In genomic region chr19:29887498-29887897, GRCh38 we compare ENCODE assay signal across 11 cellular contexts. TPM values are rescaled to one million over a fixed set of nuclear protein-coding genes. Genes with fewer than 3 reads are reported as not detected.
DNase-seq lines count a peak whose midpoint lies in the region; ATAC-seq and TF ChIP-seq lines count a peak whose summit lies in the region.
"Had no signal": no experiment of that assay in that cellular context is flagged by ENCODE, and none has a peak within 500 bp of the region (broad histone marks: within the 10 kb centered on the region; RNA-seq: fewer than 3 reads in every experiment).

No MANE protein-coding gene starts in this region.

- H3K4me3 ChIP-seq in GM23248 (no peak overlapping the region), OCI-LY1 (ENCODE audit: low read depth, low read length, poor library complexity, severe bottlenecking) (no peak overlapping the region), sigmoid colon (no peak overlapping the region)
- H3K4me3 ChIP-seq: vagina had no signal

- peak; percentile 22 for ATAC-seq in esophagus mucosa

- no peaks in the 10 kb centered on the region for H3K9me2 ChIP-seq in GM23248 (ENCODE audit: insufficient read depth)
- H3K9me2 ChIP-seq in OCI-LY1 (ENCODE audit: low read depth, low read length), result no peaks in the 10 kb centered on the region

- no peak overlapping the region for H2AFZ ChIP-seq in GM23248
- no peak overlapping the region for H2AFZ ChIP-seq in OCI-LY1 (ENCODE audit: low read length)

- H3F3A ChIP-seq in GM23248 (ENCODE audit: insufficient read depth) (no peaks in the 10 kb centered on the region), OCI-LY1 (ENCODE audit: insufficient read depth, low read length) (no peaks in the 10 kb centered on the region)

- peaks cover 8% of the 10 kb centered on the region for H3K4me1 Mint-ChIP-seq in activated T-cell treated with anti-CD3 and anti-CD28 coated beads, Interleukin-2, amount 50 U/mL, for 24 hours (ENCODE audit: low read depth)

- peaks cover 3% of the 10 kb centered on the region; the same call in 1 of the 2 replicates for H3K4me1 ChIP-seq in GM23248 (ENCODE audit: insufficient read depth)
- H3K4me1 ChIP-seq in OCI-LY1 (ENCODE audit: insufficient read depth, low read length, severe bottlenecking), result no peaks in the 10 kb centered on the region
- H3K4me1 ChIP-seq in sigmoid colon, result no peaks in the 10 kb centered on the region
- H3K4me1 ChIP-seq: vagina had no signal

- H4K20me1 ChIP-seq in GM23248 (ENCODE audit: insufficient read depth) (no peaks in the 10 kb centered on the region), OCI-LY1 (ENCODE audit: insufficient read depth, low read length) (no peaks in the 10 kb centered on the region)

- no peak for TF ChIP-seq EP300 in sigmoid colon (IDR thresholded peaks at IDR 0.05)

- H3K36me3 ChIP-seq in GM23248 (ENCODE audit: low read depth), result no peaks in the 10 kb centered on the region
- H3K36me3 ChIP-seq in OCI-LY1 (ENCODE audit: insufficient read depth, low read length), result no peaks in the 10 kb centered on the region
- no peaks in the 10 kb centered on the region for H3K36me3 ChIP-seq in sigmoid colon
- H3K36me3 ChIP-seq: neutrophil, vagina had no signal

- 2 to 7% methylated on average over 3 of the region's 3 CpGs for WGBS in GM23248 (ENCODE audit: low coverage in 1 of 2, low lambda C conversion rate in 2 of 2, missing lambda C conversion rate in 2 of 2), 2 experiments
- 17 to 33% methylated on average over 3 of the region's 3 CpGs for WGBS in sigmoid colon, 2 donors

- H3K27ac ChIP-seq in GM23248, result no peak overlapping the region
- H3K27ac ChIP-seq in OCI-LY1 (ENCODE audit: low read depth, low read length, poor library complexity, severe bottlenecking), result no peak overlapping the region
- H3K27ac ChIP-seq in sigmoid colon, result no peak overlapping the region
- H3K27ac ChIP-seq: neutrophil, vagina had no signal

- H3K4me3 Mint-ChIP-seq in activated T-cell treated with anti-CD3 and anti-CD28 coated beads, Interleukin-2, amount 50 U/mL, for 24 hours, result no peak overlapping the region

- H3K4me2 ChIP-seq in GM23248 (ENCODE audit: unreplicated experiment) (no peak overlapping the region), OCI-LY1 (ENCODE audit: low read length) (no peak overlapping the region)

- H3K27ac Mint-ChIP-seq in activated T-cell treated with anti-CD3 and anti-CD28 coated beads, Interleukin-2, amount 50 U/mL, for 24 hours, result no peak overlapping the region

- H3K79me2 ChIP-seq in GM23248 (ENCODE audit: insufficient read depth), result no peaks in the 10 kb centered on the region
- H3K79me2 ChIP-seq in OCI-LY1 (ENCODE audit: insufficient read depth, low read length), result no peaks in the 10 kb centered on the region

- no peaks in the 10 kb centered on the region for H3K36me3 Mint-ChIP-seq in activated T-cell treated with anti-CD3 and anti-CD28 coated beads, Interleukin-2, amount 50 U/mL, for 24 hours (ENCODE audit: low read depth)

- no peaks in the 10 kb centered on the region for H3K9me3 ChIP-seq in GM23248 (ENCODE audit: low read depth)
- H3K9me3 ChIP-seq in OCI-LY1 (ENCODE audit: low read length), result no peaks in the 10 kb centered on the region
- no peaks in the 10 kb centered on the region for H3K9me3 ChIP-seq in sigmoid colon
- H3K9me3 ChIP-seq: neutrophil, vagina had no signal

- H3K27me3 ChIP-seq in GM23248 (replicated peaks; ENCODE audit: insufficient read depth) (0 out of 2 replicates have a peak, but pooled peaks cover 6% of the 10 kb centered on the region), OCI-LY1 (ENCODE audit: insufficient read depth, low read length) (no peaks in the 10 kb centered on the region), sigmoid colon (peaks cover 0 to 14% (median 0%) of the 10 kb centered on the region in 3 donors)
- H3K27me3 ChIP-seq: neutrophil, vagina had no signal

- in situ Hi-C loops in GM23248 (cut with MboI), result loop anchor here (25.0 kb wide), 1 partner anchor 750 kb away; no protein-coding TSS in a partner anchor

- H3K9me3 Mint-ChIP-seq in activated T-cell treated with anti-CD3 and anti-CD28 coated beads, Interleukin-2, amount 50 U/mL, for 24 hours, result no peaks in the 10 kb centered on the region

- intact Hi-C loops in sigmoid colon (cut with DNase I), result no loop called here

- no peak for TF ChIP-seq POLR2A in sigmoid colon (IDR thresholded peaks at IDR 0.05)

- H3K9ac ChIP-seq in GM23248 (no peak overlapping the region), OCI-LY1 (ENCODE audit: low read length) (no peak overlapping the region)

- no peaks in the 10 kb centered on the region for H3K27me3 Mint-ChIP-seq in activated T-cell treated with anti-CD3 and anti-CD28 coated beads, Interleukin-2, amount 50 U/mL, for 24 hours

- TF ChIP-seq CTCF in OCI-LY1 (IDR thresholded peaks at IDR 0.05; ENCODE audit: low read length) (peak; percentile 9; the same call in 1 of the 2 replicates), sigmoid colon (IDR thresholded peaks at IDR 0.05) (no peak)

- DNase-seq in GM23248, result peak; percentile 46
- peak; percentile 26 for DNase-seq in sigmoid colon
- no peak for DNase-seq in NCI-H526 treated with DMSO at 0.1 percent for 48 hours (lab: John Stamatoyannopoulos, UW)
- DNase-seq in activated T-cell treated with anti-CD3 and anti-CD28 coated beads, Interleukin-2, amount 50 U/mL, for 24 hours, result no peak
- no peak for DNase-seq in anterior cingulate cortex (lab: John Stamatoyannopoulos, UW)
- DNase-seq: activated CD4-positive, alpha-beta T cell treated with anti-CD3 and anti-CD28 coated beads, Interleukin-2, amount 50 U/mL, for 48 hours; NCI-H2081 had no signal

RNA-seq across cellular contexts. Expression of gene URI1, which starts 54.5 kb away (rescaled TPM):
- 58.1 and 58.6 TPM in 2 replicates for total RNA-seq in GM23248 (2014; rRNA removed; shearing (Covaris generic))
- polyA plus RNA-seq in GM23248 (2016; fragmentation: Nextera tagmentation; extraction: Ambion mirVana) (16.2 and 19.2 TPM in 2 replicates), sigmoid colon (10 to 100 TPM; 20.8 to 34.2 (median 29.1) TPM)
- total RNA-seq in esophagus mucosa (32.4 TPM), sigmoid colon (10 to 100 TPM; 54.6 to 69.2 (median 60.6) TPM)

Comparison
In these comparisons a context has a peak if more than half of its experiments do, and no peak if none do; other contexts are left out.
1. DNase-seq: peak in GM23248 (single experiment) and sigmoid colon (single experiment); none in NCI-H526 treated with DMSO at 0.1 percent for 48 hours (single experiment), activated T-cell treated with anti-CD3 and anti-CD28 coated beads, Interleukin-2, amount 50 U/mL, for 24 hours (single experiment) and anterior cingulate cortex (0 of 58).